Comparison of ENCODE assay signal across 22 cellular contexts in the genomic region with DNA sequence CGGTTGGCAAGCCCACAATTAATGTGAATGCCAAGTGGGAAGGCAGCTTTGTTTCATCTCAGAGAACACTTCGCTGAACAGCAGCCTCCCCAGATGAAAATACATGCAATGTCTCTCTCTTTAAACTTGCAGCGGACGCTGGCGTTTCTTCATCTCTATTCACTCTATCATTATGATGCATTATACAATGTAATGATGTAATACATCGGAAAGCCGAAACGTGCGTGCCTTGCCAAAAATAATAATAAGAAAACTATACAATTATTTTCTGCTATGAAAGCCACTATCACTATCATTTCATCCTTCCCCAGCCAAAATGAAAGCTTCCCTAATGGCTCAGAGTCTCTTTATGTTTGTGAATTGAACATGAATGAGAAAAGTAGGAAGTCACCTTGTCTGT.
"Had no signal": no experiment of that assay in that cellular context is flagged by ENCODE, and none has a peak within 500 bp of the region (broad histone marks: within the 10 kb centered on the region; RNA-seq: fewer than 3 reads in every experiment).

No MANE protein-coding gene starts in this region.

- H3K27ac ChIP-seq: KMS-11, PC-9 had no signal

- H3K36me3 Mint-ChIP-seq: activated CD4-positive, alpha-beta memory T cell treated with anti-CD3 and anti-CD28 coated beads for 36 hours had no signal

- H3K9me3 Mint-ChIP-seq: activated B cell treated with CpG ODN at 0.5 μM for 24 hours; activated CD4-positive, alpha-beta memory T cell treated with anti-CD3 and anti-CD28 coated beads for 36 hours; activated CD4-positive, alpha-beta T cell treated with anti-CD3 and anti-CD28 coated beads, Interleukin-2, amount 10 ng/mL, durations not matched to agents 7 days and 5 days; activated naive CD4-positive, alpha-beta T cell treated with anti-CD3 and anti-CD28 coated beads for 36 hours; activated T-cell treated with anti-CD3 and anti-CD28 coated beads, Interleukin-2, amount 50 U/mL, for 4 hours; dendritic cell treated with granulocyte-macrophage colony-stimulating factor and Interleukin-4, amounts not matched to agents 40 ng/mL and 50 ng/mL, for 4 days had no signal

- H3K9ac ChIP-seq: KMS-11 had no signal

- ATAC-seq: activated T-cell treated with anti-CD3 and anti-CD28 coated beads, Interleukin-2, amount 50 U/mL, for 4 hours; T-helper 17 cell had no signal

- H3K27me3 Mint-ChIP-seq: activated CD4-positive, alpha-beta memory T cell treated with anti-CD3 and anti-CD28 coated beads for 36 hours; activated CD4-positive, alpha-beta T cell treated with anti-CD3 and anti-CD28 coated beads, Interleukin-2, amount 10 ng/mL, durations not matched to agents 7 days and 5 days; activated naive CD8-positive, alpha-beta T cell; dendritic cell treated with granulocyte-macrophage colony-stimulating factor and Interleukin-4, amounts not matched to agents 40 ng/mL and 50 ng/mL, for 4 days had no signal

- DNase-seq: activated B cell treated with CpG ODN at 0.5 μM for 24 hours; activated CD4-positive, alpha-beta memory T cell treated with anti-CD3 and anti-CD28 coated beads for 36 hours; activated CD4-positive, alpha-beta T cell treated with anti-CD3 and anti-CD28 coated beads for 1 hour; activated CD4-positive, alpha-beta T cell treated with anti-CD3 and anti-CD28 coated beads, Interleukin-2, amount 10 ng/mL, durations not matched to agents 7 days and 5 days; activated CD8-positive, alpha-beta memory T cell treated with anti-CD3 and anti-CD28 coated beads for 24 hours; activated gamma-delta T cell; activated naive CD4-positive, alpha-beta T cell treated with anti-CD3 and anti-CD28 coated beads for 36 hours; activated T-cell treated with anti-CD3 and anti-CD28 coated beads, Interleukin-2, amount 50 U/mL, for 4 hours; amygdala; cerebellar nuclear complex; NCI-H1105; NCI-H1436; NCI-H187 treated with DMSO at 0.1 percent for 48 hours; NCI-H524; NCI-H82; PC-9; SHP77 treated with DMSO at 0.1 percent for 48 hours; T-helper 17 cell; T-helper 9 cell had no signal

- H3K4me1 Mint-ChIP-seq: T-helper 17 cell had no signal

- H3K27ac Mint-ChIP-seq: activated B cell treated with CpG ODN at 0.5 μM for 24 hours; activated CD4-positive, alpha-beta memory T cell treated with anti-CD3 and anti-CD28 coated beads for 36 hours; activated CD4-positive, alpha-beta T cell treated with anti-CD3 and anti-CD28 coated beads, Interleukin-2, amount 10 ng/mL, durations not matched to agents 7 days and 5 days; activated naive CD4-positive, alpha-beta T cell treated with anti-CD3 and anti-CD28 coated beads for 36 hours; activated naive CD8-positive, alpha-beta T cell; dendritic cell treated with granulocyte-macrophage colony-stimulating factor and Interleukin-4, amounts not matched to agents 40 ng/mL and 50 ng/mL, for 4 days; T-helper 17 cell had no signal

- H2AFZ ChIP-seq: PC-9 had no signal

- H3K4me2 ChIP-seq: KMS-11, PC-9 had no signal

- H3K4me3 ChIP-seq: PC-9 had no signal

- H3K4me3 Mint-ChIP-seq: activated B cell treated with CpG ODN at 0.5 μM for 24 hours; activated CD4-positive, alpha-beta memory T cell treated with anti-CD3 and anti-CD28 coated beads for 36 hours; activated CD4-positive, alpha-beta T cell treated with anti-CD3 and anti-CD28 coated beads, Interleukin-2, amount 10 ng/mL, durations not matched to agents 7 days and 5 days; activated naive CD4-positive, alpha-beta T cell treated with anti-CD3 and anti-CD28 coated beads for 36 hours; activated naive CD8-positive, alpha-beta T cell; activated T-cell treated with anti-CD3 and anti-CD28 coated beads, Interleukin-2, amount 50 U/mL, for 4 hours; dendritic cell treated with granulocyte-macrophage colony-stimulating factor and Interleukin-4, amounts not matched to agents 40 ng/mL and 50 ng/mL, for 4 days; T-helper 17 cell had no signal
